ENCODE assay signal across 1 cellular context in genomic region chr1:189175889-189176288, GRCh38.
TF ChIP-seq lines count a peak whose summit lies in the region.

No MANE protein-coding gene starts in this region.

TF ChIP-seq in SK-N-SH treated with all-trans-retinoic acid at 6 μM for 48 hours, 23 proteins besides CTCF, POLR2A, EP300 and RAD21:
- TF ChIP-seq PATZ1 (CRISPR knock-in tag; IDR thresholded peaks at IDR 0.05; ENCODE audit: borderline replicate concordance) (no peak), ARNTL (CRISPR knock-in tag; IDR thresholded peaks at IDR 0.05; ENCODE audit: borderline replicate concordance, low read depth) (no peak), SNAI2 (CRISPR knock-in tag; IDR thresholded peaks at IDR 0.05) (no peak), ZNF70 (CRISPR knock-in tag; IDR thresholded peaks at IDR 0.05) (no peak), CSDC2 (CRISPR knock-in tag; IDR thresholded peaks at IDR 0.05) (no peak), RARB (CRISPR knock-in tag; IDR thresholded peaks at IDR 0.05) (no peak), CREB5 (CRISPR knock-in tag; IDR thresholded peaks at IDR 0.05; ENCODE audit: low read depth) (no peak), ISL1 (CRISPR knock-in tag; IDR thresholded peaks at IDR 0.05) (no peak), PPARA (CRISPR knock-in tag; IDR thresholded peaks at IDR 0.05; ENCODE audit: borderline replicate concordance) (no peak), POU6F1 (CRISPR knock-in tag; IDR thresholded peaks at IDR 0.05; ENCODE audit: borderline replicate concordance, low read depth) (no peak), ZNF565 (CRISPR knock-in tag; conservative IDR thresholded peaks at IDR 0.05; ENCODE audit: low read depth) (no peak), ZNF8 (CRISPR knock-in tag; IDR thresholded peaks at IDR 0.05) (no peak), TSHZ2 (CRISPR knock-in tag; IDR thresholded peaks at IDR 0.05) (no peak), ZFP30 (CRISPR knock-in tag; IDR thresholded peaks at IDR 0.05) (no peak), ZC3H10 (CRISPR knock-in tag; IDR thresholded peaks at IDR 0.05) (no peak), GLIS3 (CRISPR knock-in tag; IDR thresholded peaks at IDR 0.05) (no peak)
